ENCODE assay signal across 13 cellular contexts in the genomic region with DNA sequence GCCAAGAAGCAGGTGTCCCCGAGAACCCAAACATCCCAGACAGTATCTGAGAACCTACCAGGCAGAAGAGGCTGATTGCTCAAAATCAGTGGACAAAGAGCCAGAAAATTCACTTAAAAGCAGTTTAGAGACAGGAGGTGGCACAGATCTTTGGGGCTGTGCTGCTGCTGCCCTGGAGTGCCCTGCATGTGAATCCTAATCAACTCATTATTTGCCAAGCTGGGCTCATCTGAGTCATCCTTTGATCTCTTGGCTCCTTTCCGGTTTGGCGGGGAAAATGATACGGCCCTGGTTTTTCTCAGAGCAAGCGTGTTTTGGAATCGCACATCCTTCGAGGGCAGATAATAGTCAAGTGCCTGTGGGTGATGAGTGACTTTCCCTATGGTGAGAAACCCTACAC. TPM values are rescaled to one million over a fixed set of nuclear protein-coding genes. Genes with fewer than 3 reads are reported as not detected.
DNase-seq lines count a peak whose midpoint lies in the region; ATAC-seq and TF ChIP-seq lines count a peak whose summit lies in the region.
"Not testable (repeated sequence)": the region's sequence is repeated elsewhere in the genome, so short reads cannot be mapped to it uniquely, and the experiment has no call there.
"Had no signal": no experiment of that assay in that cellular context is flagged by ENCODE, and none has a peak within 500 bp of the region (broad histone marks: within the 10 kb centered on the region; RNA-seq: fewer than 3 reads in every experiment).

No MANE protein-coding gene starts in this region.

- intact Hi-C loops in right lobe of liver (cut with DNase I): not testable (repeated sequence)

- TF ChIP-seq CTCF in right lobe of liver (IDR thresholded peaks at IDR 0.05): not testable (repeated sequence)

- not testable (repeated sequence) for H3K9me3 ChIP-seq in right lobe of liver

- ATAC-seq in left lobe of liver (peak; percentile 65), right lobe of liver (peak; percentile 38 to 83 (median 58))

- not testable (repeated sequence) for DNase-seq in left lobe of liver (ENCODE audit: low spot score); right lobe of liver

- H3K27ac ChIP-seq in right lobe of liver: not testable (repeated sequence)

- WGBS in right lobe of liver (ENCODE audit: insufficient coverage, low coverage, low lambda C conversion rate, missing lambda C conversion rate): no CpG with 5 or more reads among the region's 7 CpGs

- not testable (repeated sequence) for H3K4me1 ChIP-seq in right lobe of liver

- TF ChIP-seq POLR2A in right lobe of liver (IDR thresholded peaks at IDR 0.05): not testable (repeated sequence)

- H3K4me3 ChIP-seq in right lobe of liver: not testable (repeated sequence)

- H3K27me3 ChIP-seq in right lobe of liver: not testable (repeated sequence)

- not testable (repeated sequence) for H3K36me3 ChIP-seq in right lobe of liver

RNA-seq across cellular contexts. Expression of a gene that starts 9.3 kb away (rescaled TPM):
- total RNA-seq in left lobe of liver (not detected), right lobe of liver (not detected)
- total RNA-seq: A172; A673; B cell; Caco-2; Calu3; CD4-positive, alpha-beta memory T cell; CD4-positive, alpha-beta T cell; CD4-positive, CD25-positive, alpha-beta regulatory T cell; CD8-positive, alpha-beta memory T cell; CD8-positive, alpha-beta T cell; Daoy had no signal

RNA-seq across cellular contexts. Expression of a gene that starts 15.4 kb away (rescaled TPM):
- not detected for total RNA-seq in left lobe of liver
- not detected for total RNA-seq in right lobe of liver
- total RNA-seq: A172; B cell; Caco-2; Calu3; CD4-positive, alpha-beta memory T cell; CD4-positive, alpha-beta T cell; CD4-positive, CD25-positive, alpha-beta regulatory T cell; CD8-positive, alpha-beta memory T cell; CD8-positive, alpha-beta T cell; Daoy had no signal

RNA-seq across cellular contexts. Expression of a gene that starts 37.4 kb away (rescaled TPM):
- not detected for total RNA-seq in left lobe of liver
- not detected for total RNA-seq in right lobe of liver
- total RNA-seq: A172; A673; B cell; Caco-2; Calu3; CD4-positive, alpha-beta memory T cell; CD4-positive, alpha-beta T cell; CD4-positive, CD25-positive, alpha-beta regulatory T cell; CD8-positive, alpha-beta memory T cell; CD8-positive, alpha-beta T cell; Daoy had no signal

RNA-seq across cellular contexts. Expression of a gene that starts 45.0 kb away (rescaled TPM):
- total RNA-seq in left lobe of liver: not detected
- not detected for total RNA-seq in right lobe of liver
- total RNA-seq: A172; A673; B cell; Caco-2; Calu3; CD4-positive, alpha-beta memory T cell; CD4-positive, alpha-beta T cell; CD4-positive, CD25-positive, alpha-beta regulatory T cell; CD8-positive, alpha-beta memory T cell; CD8-positive, alpha-beta T cell; Daoy had no signal

RNA-seq across cellular contexts. Expression of a gene that starts 51.2 kb away (rescaled TPM):
- not detected for total RNA-seq in left lobe of liver
- not detected for total RNA-seq in right lobe of liver
- total RNA-seq: A172; A673; B cell; Caco-2; Calu3; CD4-positive, alpha-beta memory T cell; CD4-positive, alpha-beta T cell; CD4-positive, CD25-positive, alpha-beta regulatory T cell; CD8-positive, alpha-beta memory T cell; CD8-positive, alpha-beta T cell; Daoy had no signal
